ENCODE assay signal across 24 cellular contexts in genomic region chr2:188833799-188834198, GRCh38.
A peak's percentile ranks its signal among the peaks of the same experiment; 100 is the strongest.
DNase-seq lines count a peak whose midpoint lies in the region; ATAC-seq, FAIRE-seq and TF ChIP-seq lines count a peak whose summit lies in the region.
"Had no signal": no experiment of that assay in that cellular context is flagged by ENCODE, and none has a peak within 500 bp of the region (broad histone marks: within the 10 kb centered on the region; RNA-seq: fewer than 3 reads in every experiment).

No MANE protein-coding gene starts in this region.

- in situ Hi-C loops in HepG2 (cut with HindIII; ENCODE audit: extremely low pct_ligation_motif_present, low pct_unique_long_range_greater_than_20kb) = no loop called here
- in situ Hi-C loops in K562 (cut with MboI) = no loop called here

- H3K9ac ChIP-seq in HepG2 (ENCODE audit: insufficient read depth, low read depth, low read length) = no peak overlapping the region
- no peak overlapping the region for H3K9ac ChIP-seq in K562 (ENCODE audit: insufficient read depth in 1 of 2, low read depth in 2 of 2, low read length in 2 of 2)
- H3K9ac ChIP-seq: BLaER1 had no signal

- TF ChIP-seq RAD21 in HepG2 (CRISPR knock-in tag; IDR thresholded peaks at IDR 0.05) = no peak
- no peak for TF ChIP-seq RAD21 in K562 (CRISPR knock-in tag; conservative IDR thresholded peaks at IDR 0.05 in 1 of 2, IDR thresholded peaks at IDR 0.05 in 1 of 2)

- no peaks in the 10 kb centered on the region for H3K79me2 ChIP-seq in HepG2 (ENCODE audit: insufficient read depth, low read length)
- H3K79me2 ChIP-seq in GM23338 (replicated peaks; ENCODE audit: insufficient read depth) = no peaks in the 10 kb centered on the region
- H3K79me2 ChIP-seq in K562 (ENCODE audit: control insufficient read depth, insufficient read depth, low read length) = no peaks in the 10 kb centered on the region

- intact Hi-C loops in HepG2 (cut with micrococcal nuclease; ENCODE audit: unreplicated experiment) = no loop called here
- intact Hi-C loops in right lobe of liver (cut with DNase I) = no loop called here
- intact Hi-C loops in K562 (cut with micrococcal nuclease) = no loop called here
- intact Hi-C loops in vagina (cut with DNase I) = no loop called here

- peak overlapping the region; percentile 45; the same call in 1 of the 2 replicates for H3K27ac Mint-ChIP-seq in GM23338
- H3K27ac Mint-ChIP-seq: CD14-positive monocyte; CD4-positive, alpha-beta memory T cell; CD4-positive, CD25-positive, alpha-beta regulatory T cell; CD8-positive, alpha-beta memory T cell had no signal

- H3K9me2 ChIP-seq in GM23338 (ENCODE audit: insufficient read depth) = no peaks in the 10 kb centered on the region; the same call in 1 of the 2 replicates

- H3K4me3 ChIP-seq in HepG2 (replicated peaks in 1 of 3; ENCODE audit: insufficient read depth in 1 of 3, low read depth in 2 of 3, low read length in 3 of 3) (no peak overlapping the region), right lobe of liver (no peak overlapping the region), GM23338 (no peak overlapping the region), K562 (no peak overlapping the region), vagina (no peak overlapping the region)
- H3K4me3 ChIP-seq: BLaER1 had no signal

- H3K4me2 ChIP-seq in HepG2 (ENCODE audit: low read depth, low read length) = no peak overlapping the region
- H3K4me2 ChIP-seq in GM23338 = no peak overlapping the region
- H3K4me2 ChIP-seq in K562 (ENCODE audit: insufficient read depth, low read length) = no peak overlapping the region
- H3K4me2 ChIP-seq: BLaER1 had no signal

- no peak for FAIRE-seq in HepG2 (lab: Jason Lieb, UNC)
- FAIRE-seq in K562 (lab: Jason Lieb, UNC) = no peak
- FAIRE-seq: D721Med, G401.6, GM12891 had no signal

- H3K27ac ChIP-seq in HepG2 (ENCODE audit: extremely low read length, insufficient read depth, low read length) = no peak overlapping the region
- H3K27ac ChIP-seq in right lobe of liver = no peak overlapping the region
- H3K27ac ChIP-seq in GM23338 (ENCODE audit: low read depth) = no peak overlapping the region
- H3K27ac ChIP-seq in K562 (ENCODE audit: extremely low read depth, low read depth, low read length) = no peak overlapping the region
- peak overlapping the region; percentile 27 for H3K27ac ChIP-seq in vagina
- no peak overlapping the region for H3K27ac ChIP-seq in caudate nucleus (ENCODE audit: low read depth, low read length)
- H3K27ac ChIP-seq: 22Rv1, BLaER1 had no signal

- POLR2A ChIA-PET in HepG2 (lab: Yijun Ruan, JAX) (no interaction called here), K562 (lab: Yijun Ruan, JAX) (no interaction called here)

- H3K9me1 ChIP-seq in K562 (ENCODE audit: control insufficient read depth, insufficient read depth, low read length) = no peaks in the 10 kb centered on the region

- H3K4me1 ChIP-seq in HepG2 (ENCODE audit: insufficient read depth, low read length) (no peaks in the 10 kb centered on the region), right lobe of liver (no peaks in the 10 kb centered on the region), GM23338 (ENCODE audit: insufficient read depth) (no peaks in the 10 kb centered on the region), K562 (replicated peaks in 1 of 2; ENCODE audit: control insufficient read depth in 2 of 2, insufficient read depth in 2 of 2, low read length in 2 of 2) (no peaks in the 10 kb centered on the region), vagina (peaks cover 8% of the 10 kb centered on the region)
- H3K4me1 ChIP-seq: BE2C, BLaER1 had no signal

- CTCF ChIA-PET in HepG2 (lab: Yijun Ruan, JAX; ENCODE audit: low intra/inter-chr PET ratio, low total read pairs) (no interaction called here), K562 (lab: Yijun Ruan, JAX; ENCODE audit: low intra/inter-chr PET ratio) (no interaction called here)

- H3K27me3 Mint-ChIP-seq in GM23338 (ENCODE audit: insufficient read depth, low read depth, poor library complexity) = peaks cover 2% of the 10 kb centered on the region
- H3K27me3 Mint-ChIP-seq: CD4-positive, alpha-beta memory T cell; CD4-positive, CD25-positive, alpha-beta regulatory T cell; CD8-positive, alpha-beta memory T cell had no signal

- no peak overlapping the region for H3K4me3 Mint-ChIP-seq in GM23338
- H3K4me3 Mint-ChIP-seq: CD14-positive monocyte; CD4-positive, alpha-beta memory T cell; CD4-positive, CD25-positive, alpha-beta regulatory T cell; CD8-positive, alpha-beta memory T cell had no signal

- no TSS peak for BruUV-seq in HepG2 (replicated peaks; lab: Mats Ljungman, UMichigan)
- no TSS peak for BruUV-seq in K562 (replicated peaks; lab: Mats Ljungman, UMichigan)

- H3K36me3 ChIP-seq in HepG2 (replicated peaks in 1 of 2; ENCODE audit: control insufficient read depth in 1 of 2, insufficient read depth in 2 of 2, low read length in 2 of 2) (no peaks in the 10 kb centered on the region), right lobe of liver (no peaks in the 10 kb centered on the region), GM23338 (ENCODE audit: insufficient read depth) (no peaks in the 10 kb centered on the region), K562 (ENCODE audit: control insufficient read depth, insufficient read depth, low read length) (no peaks in the 10 kb centered on the region), vagina (no peaks in the 10 kb centered on the region)
- H3K36me3 ChIP-seq: BE2C, BLaER1 had no signal

- TF ChIP-seq CTCF in HepG2 (CRISPR knock-in tag; IDR thresholded peaks at IDR 0.05) (no peak), right lobe of liver (IDR thresholded peaks at IDR 0.05) (no peak), GM23338 (conservative IDR thresholded peaks at IDR 0.05; ENCODE audit: low read depth in 2 of 2) (no peak), K562 (IDR thresholded peaks at IDR 0.05 in 2 of 3, conservative IDR thresholded peaks at IDR 0.05 in 1 of 3; ENCODE audit: insufficient read depth in 2 of 3, low read depth in 1 of 3, low read length in 3 of 3) (no peak), vagina (IDR thresholded peaks at IDR 0.05) (no peak)

- DNase-seq in HepG2 (ENCODE audit: low spot score) (no peak), right lobe of liver (no peak), GM23338 (ENCODE audit: low spot score) (no peak), K562 (ENCODE audit: extremely low read depth in 1 of 4, low spot score in 3 of 4) (no peak), vagina (ENCODE audit: extremely low spot score in 2 of 2) (no peak), caudate nucleus (lab: John Stamatoyannopoulos, UW) (no peak), SW480 (ENCODE audit: low spot score) (no peak)
- DNase-seq: ACHN; BE2C; C1 segment of cervical spinal cord; Calu3; CD4-positive, CD25-positive, alpha-beta regulatory T cell; CD8-positive, alpha-beta memory T cell; COR-L47; DMS79 treated with DMSO at 0.1 percent for 48 hours; GF-D8 had no signal

- H3K4me1 Mint-ChIP-seq in GM23338 = peaks cover 8% of the 10 kb centered on the region; the same call in 2 of the 3 replicates
- H3K4me1 Mint-ChIP-seq: CD14-positive monocyte; CD4-positive, alpha-beta memory T cell; CD8-positive, alpha-beta memory T cell had no signal

- peaks cover 17% of the 10 kb centered on the region; the same call in 2 of the 3 replicates for H3K36me3 Mint-ChIP-seq in GM23338 (ENCODE audit: low read depth)
- H3K36me3 Mint-ChIP-seq: CD14-positive monocyte; CD4-positive, alpha-beta memory T cell; CD4-positive, CD25-positive, alpha-beta regulatory T cell; CD8-positive, alpha-beta memory T cell had no signal

- ATAC-seq in HepG2 = no peak
- ATAC-seq in right lobe of liver = no peak
- no peak for ATAC-seq in GM23338
- ATAC-seq in K562 = no peak
- ATAC-seq in HG02870 (IDR thresholded peaks at IDR 0.05; ENCODE audit: unreplicated experiment) = no peak

- TF ChIP-seq EP300 in HepG2 (IDR thresholded peaks at IDR 0.05; ENCODE audit: low read depth in 2 of 2, low read length in 2 of 2) = no peak
- TF ChIP-seq EP300 in HepG2 (CRISPR knock-in tag; IDR thresholded peaks at IDR 0.05; ENCODE audit: borderline replicate concordance) = no peak
- TF ChIP-seq EP300 in K562 (IDR thresholded peaks at IDR 0.05; ENCODE audit: low read length) = no peak

- H3F3A ChIP-seq in GM23338 (replicated peaks; ENCODE audit: low read depth) = no peaks in the 10 kb centered on the region

- H2AFZ ChIP-seq in HepG2 (ENCODE audit: low read length) (no peak overlapping the region), GM23338 (no peak overlapping the region; the same call in 1 of the 2 replicates), K562 (ENCODE audit: low read depth, low read length) (no peak overlapping the region)

- no peak for TF ChIP-seq POLR2A in HepG2 (IDR thresholded peaks at IDR 0.05; ENCODE audit: insufficient read depth in 1 of 2, low read depth in 2 of 2, low read length in 2 of 2)
- TF ChIP-seq POLR2A in right lobe of liver (IDR thresholded peaks at IDR 0.05) = no peak
- no peak for TF ChIP-seq POLR2A in K562 (conservative IDR thresholded peaks at IDR 0.05)
- TF ChIP-seq POLR2A in vagina (IDR thresholded peaks at IDR 0.05) = no peak

- H3K9me3 Mint-ChIP-seq in GM23338 = peaks cover 24% of the 10 kb centered on the region

- H3K27me3 ChIP-seq in HepG2 (ENCODE audit: control insufficient read depth in 1 of 2, insufficient read depth in 2 of 2, low read length in 2 of 2) (no peaks in the 10 kb centered on the region), right lobe of liver (no peaks in the 10 kb centered on the region), GM23338 (ENCODE audit: insufficient read depth) (no peaks in the 10 kb centered on the region), K562 (ENCODE audit: control insufficient read depth in 2 of 2, insufficient read depth in 2 of 2, low read length in 2 of 2) (no peaks in the 10 kb centered on the region), vagina (no peaks in the 10 kb centered on the region)
- H3K27me3 ChIP-seq: BE2C, BLaER1 had no signal

- H4K20me1 ChIP-seq in HepG2 (ENCODE audit: insufficient read depth, low read length) (no peaks in the 10 kb centered on the region), GM23338 (replicated peaks; ENCODE audit: insufficient read depth) (no peaks in the 10 kb centered on the region), K562 (replicated peaks; ENCODE audit: control insufficient read depth, insufficient read depth, low read length) (no peaks in the 10 kb centered on the region)
- H4K20me1 ChIP-seq: BLaER1 had no signal

- peaks cover 86% of the 10 kb centered on the region for H3K9me3 ChIP-seq in HepG2 (ENCODE audit: low read length)
- H3K9me3 ChIP-seq in right lobe of liver = no peaks in the 10 kb centered on the region
- 0 out of 2 replicates have a peak, but pooled peaks cover 2% of the 10 kb centered on the region for H3K9me3 ChIP-seq in K562 (replicated peaks; ENCODE audit: control insufficient read depth, insufficient read depth, low read depth, low read length)
- peaks cover 5% of the 10 kb centered on the region for H3K9me3 ChIP-seq in vagina
- H3K9me3 ChIP-seq: BE2C had no signal

TF ChIP-seq in HepG2, 621 proteins besides CTCF, POLR2A, EP300 and RAD21:
- peak; percentile 78 for TF ChIP-seq NFE2L2 (IDR thresholded peaks at IDR 0.05; ENCODE audit: low read length)
- no peak for TF ChIP-seq ARNT2 (CRISPR knock-in tag; IDR thresholded peaks at IDR 0.05; ENCODE audit: low read depth)

TF ChIP-seq in GM23338, 12 proteins besides CTCF, POLR2A, EP300 and RAD21 (continues in another document):
- TF ChIP-seq STAT1 (IDR thresholded peaks at IDR 0.05; ENCODE audit: unreplicated experiment) (no peak), NANOG (IDR thresholded peaks at IDR 0.05; ENCODE audit: borderline replicate concordance) (no peak)

TF ChIP-seq in K562, 482 proteins besides CTCF, POLR2A, EP300 and RAD21 (continues in another document):
- TF ChIP-seq BHLHE40 (IDR thresholded peaks at IDR 0.05; ENCODE audit: low read length) (no peak), SREBF2 (CRISPR knock-in tag; IDR thresholded peaks at IDR 0.05) (no peak)

Comparison
In these comparisons a context has a peak if more than half of its experiments do, and no peak if none do; other contexts are left out.
1. Of the 241 proteins assayed by ChIP-seq in both HepG2 and K562: peak only in HepG2: none; only in K562: MAFG; in both: none; in neither: 240.